22 cellular contexts compared by ENCODE assay signal in genomic region chr1:45275054-45275453, GRCh38. TPM values are rescaled to one million over a fixed set of nuclear protein-coding genes. Genes with fewer than 3 reads are reported as not detected.
DNase-seq lines count a peak whose midpoint lies in the region; ATAC-seq, FAIRE-seq and TF ChIP-seq lines count a peak whose summit lies in the region.
"Had no signal": no experiment of that assay in that cellular context is flagged by ENCODE, and none has a peak within 500 bp of the region (broad histone marks: within the 10 kb centered on the region; RNA-seq: fewer than 3 reads in every experiment).

No MANE protein-coding gene starts in this region.

- H3K27ac ChIP-seq in HepG2 (ENCODE audit: extremely low read length, insufficient read depth, low read length) (peak overlapping the region; percentile 39), right lobe of liver (no peak overlapping the region), caudate nucleus (ENCODE audit: low read depth, low read length) (peak overlapping the region; percentile 60), mesendoderm (ENCODE audit: low read depth, low read length) (no peak overlapping the region), heart right ventricle (no peak overlapping the region)
- H3K27ac ChIP-seq: right atrium auricular region, SK-N-MC, tibial nerve had no signal

- H3K4me1 ChIP-seq in HepG2 (ENCODE audit: insufficient read depth, low read length) (peaks cover 31% of the 10 kb centered on the region), right lobe of liver (no peaks in the 10 kb centered on the region), mesendoderm (ENCODE audit: control insufficient read depth, low read depth, low read length) (no peaks in the 10 kb centered on the region), heart right ventricle (no peaks in the 10 kb centered on the region)
- H3K4me1 ChIP-seq: right atrium auricular region, tibial nerve had no signal

- no peak overlapping the region for H2BK120ac ChIP-seq in mesendoderm (ENCODE audit: low read depth, low read length)

- TF ChIP-seq RAD21 in HepG2 (CRISPR knock-in tag; IDR thresholded peaks at IDR 0.05), result no peak

- BruUV-seq in HepG2 (replicated peaks; lab: Mats Ljungman, UMichigan), result no TSS peak

- H3K4me3 ChIP-seq in HepG2 (replicated peaks in 1 of 3; ENCODE audit: insufficient read depth in 1 of 3, low read depth in 2 of 3, low read length in 3 of 3), result no peak overlapping the region; a peak in 2 of 6 replicates
- H3K4me3 ChIP-seq in right lobe of liver, result no peak overlapping the region
- H3K4me3 ChIP-seq in mesendoderm (ENCODE audit: low read length), result no peak overlapping the region
- no peak overlapping the region for H3K4me3 ChIP-seq in heart right ventricle
- H3K4me3 ChIP-seq: right atrium auricular region, SK-N-MC, tibial nerve had no signal

- ATAC-seq in HepG2, result peak; percentile 97
- ATAC-seq in right lobe of liver, result no peak
- no peak for ATAC-seq in heart right ventricle
- ATAC-seq: stimulated activated memory B cell treated with anti-CD40 and anti-IgM and Interleukin-4, amounts not matched to agents 10 μg/mL and 1 μg/mL and 100 μg/mL, for 72 hours had no signal

- CTCF ChIA-PET in HepG2 (lab: Yijun Ruan, JAX; ENCODE audit: low intra/inter-chr PET ratio, low total read pairs), result interaction anchor here (0.6 kb wide), 1 partner anchor 28 kb away, joined by 3 read pairs; no protein-coding TSS in a partner anchor

- DNase-seq in HepG2 (ENCODE audit: low spot score), result peak; percentile 69
- DNase-seq in right lobe of liver, result no peak
- DNase-seq in caudate nucleus (lab: John Stamatoyannopoulos, UW), result peak in 8 of 61 donors; percentile 1 to 31 (median 6)
- peak; percentile 34 for DNase-seq in mesendoderm
- no peak for DNase-seq in cardiac septum (ENCODE audit: low spot score)
- no peak for DNase-seq in heart right ventricle
- no peak for DNase-seq in AG08395 (ENCODE audit: low spot score)
- DNase-seq in NCI-H2081 (lab: John Stamatoyannopoulos, UW), result no peak
- DNase-seq: activated CD4-positive, alpha-beta T cell treated with anti-CD3 and anti-CD28 coated beads for 4 hours; activated effector memory CD4-positive, alpha-beta T cell treated with anti-CD3 and anti-CD28 coated beads, Interleukin-2, amount 50 U/mL, for 16 hours; amniotic stem cell; CD4-positive, alpha-beta T cell; nephron progenitor cell; stimulated activated CD4-positive, alpha-beta T cell treated with anti-CD3 and anti-CD28 coated beads, Interleukin-15, amount 100 ng/mL, for 24 hours had no signal

- no peak overlapping the region for H4K5ac ChIP-seq in mesendoderm (ENCODE audit: low read length)

- H2AFZ ChIP-seq in HepG2 (ENCODE audit: low read length), result peak overlapping the region; percentile 91

- H3K27me3 ChIP-seq in HepG2 (ENCODE audit: control insufficient read depth in 1 of 2, insufficient read depth in 2 of 2, low read length in 2 of 2) (no peaks in the 10 kb centered on the region; a peak in 1 of 5 replicates), right lobe of liver (no peaks in the 10 kb centered on the region), mesendoderm (ENCODE audit: insufficient read depth, low read length, poor library complexity) (no peaks in the 10 kb centered on the region), heart right ventricle (no peaks in the 10 kb centered on the region)
- H3K27me3 ChIP-seq: right atrium auricular region, tibial nerve had no signal

- no peak overlapping the region for H4K8ac ChIP-seq in mesendoderm (ENCODE audit: low read depth, low read length)

- no peak overlapping the region for H2BK5ac ChIP-seq in mesendoderm (ENCODE audit: low read length)

- H3K79me2 ChIP-seq in HepG2 (ENCODE audit: insufficient read depth, low read length) (no peaks in the 10 kb centered on the region), mesendoderm (ENCODE audit: control insufficient read depth, insufficient read depth, low read length) (no peaks in the 10 kb centered on the region)

- peak overlapping the region; percentile 63 for H3K4me2 ChIP-seq in HepG2 (ENCODE audit: low read depth, low read length)
- H3K4me2 ChIP-seq in mesendoderm (ENCODE audit: low read length), result no peak overlapping the region

- H3K9ac ChIP-seq in HepG2 (ENCODE audit: insufficient read depth, low read depth, low read length) (no peak overlapping the region), mesendoderm (ENCODE audit: low read length) (peak overlapping the region; percentile 36)

- H3K9me3 ChIP-seq in HepG2 (ENCODE audit: low read length) (no peaks in the 10 kb centered on the region), right lobe of liver (no peaks in the 10 kb centered on the region), heart right ventricle (peaks cover 0 to 20% (median 0%) of the 10 kb centered on the region in 11 donors)
- H3K9me3 ChIP-seq: right atrium auricular region had no signal

- POLR2A ChIA-PET in HepG2 (lab: Yijun Ruan, JAX), result no interaction called here

- H3K56ac ChIP-seq in mesendoderm (ENCODE audit: low read length), result peak overlapping the region; percentile 15

- H2BK15ac ChIP-seq in mesendoderm (replicated peaks; ENCODE audit: low read depth), result no peak overlapping the region

- peak; percentile 68 for FAIRE-seq in HepG2 (lab: Jason Lieb, UNC)
- FAIRE-seq: GM18507, RCC 7860 had no signal

- no peak overlapping the region for H3K23ac ChIP-seq in mesendoderm (ENCODE audit: low read length)

- intact Hi-C loops in HepG2 (cut with micrococcal nuclease; ENCODE audit: unreplicated experiment) (no loop called here), right lobe of liver (cut with DNase I) (no loop called here), cardiac septum (cut with DNase I) (no loop called here), heart right ventricle (cut with DNase I) (no loop called here)

- TF ChIP-seq CTCF in HepG2 (CRISPR knock-in tag; IDR thresholded peaks at IDR 0.05) (no peak), right lobe of liver (IDR thresholded peaks at IDR 0.05) (no peak), heart right ventricle (IDR thresholded peaks at IDR 0.05) (no peak)

- no peak overlapping the region for H2AK5ac ChIP-seq in mesendoderm (ENCODE audit: low read length)

- TF ChIP-seq POLR2A in HepG2 (IDR thresholded peaks at IDR 0.05; ENCODE audit: insufficient read depth in 1 of 2, low read depth in 2 of 2, low read length in 2 of 2) (peak; percentile 22 to 31; a peak in 1 of 4 replicates), right lobe of liver (IDR thresholded peaks at IDR 0.05) (no peak)

- H3K79me1 ChIP-seq in mesendoderm (ENCODE audit: low read length), result no peaks in the 10 kb centered on the region

- no peak overlapping the region for H3K18ac ChIP-seq in mesendoderm (ENCODE audit: low read length)

- no peak overlapping the region for H3K4ac ChIP-seq in mesendoderm (ENCODE audit: low read depth, low read length)

- no peaks in the 10 kb centered on the region for H3K36me3 ChIP-seq in HepG2 (replicated peaks in 1 of 2; ENCODE audit: control insufficient read depth in 1 of 2, insufficient read depth in 2 of 2, low read length in 2 of 2)
- no peaks in the 10 kb centered on the region for H3K36me3 ChIP-seq in right lobe of liver
- H3K36me3 ChIP-seq in mesendoderm (ENCODE audit: control insufficient read depth, insufficient read depth, low read length), result no peaks in the 10 kb centered on the region
- H3K36me3 ChIP-seq in heart right ventricle, result no peaks in the 10 kb centered on the region
- H3K36me3 ChIP-seq: right atrium auricular region, tibial nerve had no signal

- in situ Hi-C loops in HepG2 (cut with HindIII; ENCODE audit: extremely low pct_ligation_motif_present, low pct_unique_long_range_greater_than_20kb), result no loop called here

- TF ChIP-seq EP300 in HepG2 (IDR thresholded peaks at IDR 0.05; ENCODE audit: low read depth in 2 of 2, low read length in 2 of 2) (peak in 1 of 2 experiments; percentile 31; a peak in 2 of 4 replicates), HepG2 (CRISPR knock-in tag; IDR thresholded peaks at IDR 0.05; ENCODE audit: borderline replicate concordance) (no peak)

- no peaks in the 10 kb centered on the region for H4K20me1 ChIP-seq in HepG2 (ENCODE audit: insufficient read depth, low read length)

TF ChIP-seq in HepG2, 621 proteins besides CTCF, POLR2A, EP300 and RAD21 (continues in another document):
- TF ChIP-seq SOX5 (CRISPR knock-in tag; IDR thresholded peaks at IDR 0.05; ENCODE audit: borderline replicate concordance) (peak; percentile 36; the same call in 1 of the 2 replicates), SOX6 (IDR thresholded peaks at IDR 0.05) (no peak), SOX6 (CRISPR knock-in tag; IDR thresholded peaks at IDR 0.05) (peak; percentile 10; the same call in 1 of the 2 replicates), POLR2G (IDR thresholded peaks at IDR 0.05; ENCODE audit: low read depth, low read length) (peak; percentile 52; the same call in 1 of the 2 replicates)

RNA-seq across cellular contexts. Expression of gene HPDL, which starts 51.6 kb away (rescaled TPM):
- total RNA-seq in HepG2 (2016; rRNA removed; fragmentation: Illumina TruSeq; extraction: Trizol), result not detected in 2 replicates
- total RNA-seq in HepG2 (2016; cell fraction: cytosol; rRNA removed; fragmentation: Illumina TruSeq; extraction: Trizol; ENCODE audit: low read depth), result not detected in 2 replicates
- not detected in 2 replicates for total RNA-seq in HepG2 (2016; cell fraction: insoluble cytoplasmic fraction; rRNA removed; fragmentation: Illumina TruSeq; extraction: Trizol)
- not detected in 2 replicates for total RNA-seq in HepG2 (2016; cell fraction: membrane; rRNA removed; fragmentation: Illumina TruSeq; extraction: Trizol)
- total RNA-seq in HepG2 (2016; cell fraction: nucleus; rRNA removed; fragmentation: Illumina TruSeq; extraction: Trizol), result not detected in 2 replicates
- not detected in 2 replicates for polyA plus RNA-seq in HepG2 (2011; rRNA removed)
- not detected in 2 replicates for polyA plus RNA-seq in HepG2 (2011; cell fraction: cytosol; rRNA removed)
- polyA plus RNA-seq in HepG2 (2011; cell fraction: nucleus; rRNA removed), result not detected in 2 replicates
- 0.08 TPM in 1 of 2 replicates, not detected in the other for polyA plus RNA-seq in HepG2 (2012)
- polyA plus RNA-seq in HepG2 (2016; cell fraction: cytosol; fragmentation: Illumina TruSeq; extraction: Trizol; ENCODE audit: low read depth), result not detected in 2 replicates
- not detected in 2 replicates for polyA plus RNA-seq in HepG2 (2016; cell fraction: insoluble cytoplasmic fraction; fragmentation: Illumina TruSeq; extraction: Trizol; ENCODE audit: low read depth)
- polyA plus RNA-seq in HepG2 (2016; cell fraction: membrane; fragmentation: Illumina TruSeq; extraction: Trizol; ENCODE audit: low read depth), result not detected in 2 replicates
- polyA plus RNA-seq in HepG2 (2016; cell fraction: nucleus; fragmentation: Illumina TruSeq; extraction: Trizol; ENCODE audit: insufficient read depth, low read depth), result not detected in 2 replicates
- 24.3 TPM in 1 of 2 replicates, not detected in the other for polyA minus RNA-seq in HepG2 (2011; rRNA and poly(A)+ RNA removed; ENCODE audit: low replicate concordance)
- 0.40 TPM in 1 of 2 replicates, not detected in the other for polyA minus RNA-seq in HepG2 (2011; cell fraction: cytosol; rRNA and poly(A)+ RNA removed)
- not detected in 2 replicates for polyA minus RNA-seq in HepG2 (2011; cell fraction: nucleus; rRNA and poly(A)+ RNA removed)
- total RNA-seq in right lobe of liver, result under 1 TPM in 2 of 6 experiments, not detected in 4; 0.25 to 0.56 TPM
- polyA plus RNA-seq in mesendoderm (2013, experiment 1 of 2), result 39.3 TPM
- 37.9 TPM for polyA plus RNA-seq in mesendoderm (2013, experiment 2 of 2)
- total RNA-seq in cardiac septum, result not detected
- total RNA-seq in heart right ventricle, result under 1 TPM in 3 of 10 donors, not detected in 7; 0.17 to 0.45 (median 0.30) TPM
- under 1 TPM; 0.37 to 0.62 TPM for polyA plus RNA-seq in heart right ventricle
- total RNA-seq: CD4-positive, alpha-beta T cell; Daoy; H4; right atrium auricular region had no signal

Comparison
In these comparisons a context has a peak if more than half of its experiments do, and no peak if none do; other contexts are left out.
1. DNase-seq: peak in HepG2 (single experiment) and mesendoderm (single experiment); none in right lobe of liver (0 of 3), cardiac septum (single experiment), heart right ventricle (0 of 2), AG08395 (single experiment) and NCI-H2081 (0 of 2).
2. H3K27ac ChIP-seq: peak in HepG2 (single experiment) and caudate nucleus (single experiment); none in right lobe of liver (0 of 3), mesendoderm (single experiment) and heart right ventricle (0 of 10).